ENCODE assay signal across 11 cellular contexts in genomic region chr11:107243929-107244328, GRCh38.
"Had no signal": no experiment of that assay in that cellular context is flagged by ENCODE, and none has a peak within 500 bp of the region (broad histone marks: within the 10 kb centered on the region; RNA-seq: fewer than 3 reads in every experiment).

No MANE protein-coding gene starts in this region.

- FAIRE-seq: H1, H54 had no signal

- H3K4me3 ChIP-seq: GM23248, GM23338, HAP-1 had no signal

- ATAC-seq: GM23338, HCT116 had no signal

- H2AFZ ChIP-seq: GM23248, GM23338 had no signal

- H3K4me2 ChIP-seq: GM23338 had no signal

- H3K27ac ChIP-seq: GM23248 had no signal

- H3K9me3 ChIP-seq: HAP-1 had no signal

- DNase-seq: GM23248, GOT3, H7, H9, HCEC 1CT, HFFc6 had no signal

- H3K9ac ChIP-seq: GM23248 had no signal

- H3K36me3 ChIP-seq: HAP-1 had no signal
